ENCODE assay signal across 1 cellular context in the genomic region with DNA sequence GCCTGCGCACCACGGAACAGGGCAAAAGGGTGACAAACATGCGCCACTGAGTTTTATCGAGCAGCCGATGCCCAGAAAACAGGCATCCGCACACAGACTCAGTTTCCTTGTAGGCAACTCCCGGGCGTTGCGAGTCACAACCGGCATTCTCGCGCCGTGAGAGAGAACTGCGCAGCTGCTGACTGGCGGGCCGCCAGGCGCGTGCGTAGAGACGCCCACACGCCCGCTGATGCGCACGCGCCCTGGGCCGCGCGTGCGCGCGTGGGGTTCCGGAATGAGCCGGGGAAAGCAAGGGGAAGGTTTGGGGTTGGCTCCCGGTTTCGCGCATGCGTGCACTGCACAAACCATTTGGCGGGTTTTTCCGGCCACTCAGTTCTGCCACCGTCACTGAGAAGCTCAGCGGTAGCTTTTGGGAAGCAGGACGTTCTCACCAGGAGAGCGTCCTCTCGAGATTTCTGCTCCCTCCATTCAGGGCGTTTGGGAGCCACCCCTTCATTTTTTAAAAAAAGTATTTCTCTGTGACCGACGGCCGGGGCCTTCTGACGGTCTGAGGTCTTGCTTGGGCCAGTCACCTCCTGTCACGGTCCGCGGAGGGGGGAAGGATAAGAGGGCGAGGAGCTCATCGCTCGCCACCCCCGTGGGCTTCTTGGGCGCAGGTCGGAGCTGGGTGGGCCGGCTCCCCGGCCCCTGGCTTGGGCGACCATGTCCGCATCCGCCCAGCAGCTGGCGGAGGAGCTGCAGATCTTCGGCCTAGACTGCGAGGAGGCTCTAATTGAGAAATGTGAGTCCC.
TF ChIP-seq lines count a peak whose summit lies in the region.

POLA2 (plus strand) TSS at position 372 of the 790 bp plus-strand sequence; CDS start at position 703, 331 bp downstream.

TF ChIP-seq in HepG2, 621 proteins besides CTCF, POLR2A, EP300 and RAD21 (continued from another document and continues in another):
- TF ChIP-seq ZNF572 (CRISPR knock-in tag; IDR thresholded peaks at IDR 0.05) (no peak), XBP1 (CRISPR knock-in tag; IDR thresholded peaks at IDR 0.05) (no peak), SALL2 (CRISPR knock-in tag; IDR thresholded peaks at IDR 0.05) (no peak), YY1 (IDR thresholded peaks at IDR 0.05; ENCODE audit: insufficient read depth, insufficient replicate concordance, low read depth, low read length) (peak; percentile 70), ZFY (CRISPR knock-in tag; IDR thresholded peaks at IDR 0.05) (peak; percentile 56; the same call in 1 of the 2 replicates), ZUFSP (CRISPR knock-in tag; IDR thresholded peaks at IDR 0.05; ENCODE audit: borderline replicate concordance) (no peak), ARID2 (CRISPR knock-in tag; IDR thresholded peaks at IDR 0.05; ENCODE audit: borderline replicate concordance) (no peak), HNF4A (CRISPR knock-in tag; IDR thresholded peaks at IDR 0.05) (no peak), ZBTB37 (CRISPR knock-in tag; IDR thresholded peaks at IDR 0.05) (no peak), SMC3 (IDR thresholded peaks at IDR 0.05; ENCODE audit: low read length) (no peak), BCL6 (CRISPR knock-in tag; IDR thresholded peaks at IDR 0.05) (no peak), GFI1 (CRISPR knock-in tag; IDR thresholded peaks at IDR 0.05; ENCODE audit: borderline replicate concordance) (peak; percentile 53; the same call in 1 of the 2 replicates), ZNF160 (CRISPR knock-in tag; IDR thresholded peaks at IDR 0.05) (no peak), SRSF4 (IDR thresholded peaks at IDR 0.05; ENCODE audit: low read depth, low read length, poor library complexity, severe bottlenecking) (no peak), SMAD9 (CRISPR knock-in tag; IDR thresholded peaks at IDR 0.05) (no peak; the same call in 1 of the 2 replicates), CEBPG (CRISPR knock-in tag; IDR thresholded peaks at IDR 0.05) (no peak; the same call in 1 of the 2 replicates), TBL1XR1 (IDR thresholded peaks at IDR 0.05; ENCODE audit: borderline replicate concordance, low read length, partially characterized antibody) (no peak), ZNF501 (CRISPR knock-in tag; IDR thresholded peaks at IDR 0.05) (peak; percentile 81; the same call in 1 of the 2 replicates), ZNF276 (CRISPR knock-in tag; IDR thresholded peaks at IDR 0.05; ENCODE audit: low read depth) (0 out of 2 replicates have a peak, but pooled peaks have one; percentile 2), ZFYVE20 (CRISPR knock-in tag; IDR thresholded peaks at IDR 0.05; ENCODE audit: borderline replicate concordance, low read depth) (no peak), CBX5 (CRISPR knock-in tag; IDR thresholded peaks at IDR 0.05; ENCODE audit: borderline replicate concordance) (no peak), ZBTB7B (CRISPR knock-in tag; IDR thresholded peaks at IDR 0.05) (no peak), GPN1 (CRISPR knock-in tag; IDR thresholded peaks at IDR 0.05; ENCODE audit: borderline replicate concordance) (no peak), ZNF777 (CRISPR knock-in tag; IDR thresholded peaks at IDR 0.05) (no peak), MIXL1 (CRISPR knock-in tag; IDR thresholded peaks at IDR 0.05) (peak; percentile 35; the same call in 1 of the 2 replicates), NCOA2 (CRISPR knock-in tag; IDR thresholded peaks at IDR 0.05) (no peak), NPAS2 (CRISPR knock-in tag; IDR thresholded peaks at IDR 0.05; ENCODE audit: borderline replicate concordance) (no peak), REPIN1 (CRISPR knock-in tag; IDR thresholded peaks at IDR 0.05; ENCODE audit: borderline replicate concordance, low read depth) (no peak; the same call in 1 of the 2 replicates), ZNF724P (CRISPR knock-in tag; IDR thresholded peaks at IDR 0.05; ENCODE audit: borderline replicate concordance) (no peak), TEAD3 (CRISPR knock-in tag; optimal IDR thresholded peaks at IDR 0.05; ENCODE audit: borderline replicate concordance) (peak; percentile 33), ZNF562 (CRISPR knock-in tag; IDR thresholded peaks at IDR 0.05; ENCODE audit: borderline replicate concordance) (no peak), IRX3 (CRISPR knock-in tag; IDR thresholded peaks at IDR 0.05; ENCODE audit: borderline replicate concordance, low read depth) (no peak), MAF1 (CRISPR knock-in tag; IDR thresholded peaks at IDR 0.05; ENCODE audit: borderline replicate concordance) (no peak), ZBTB8A (CRISPR knock-in tag; IDR thresholded peaks at IDR 0.05; ENCODE audit: borderline replicate concordance, low read depth) (no peak), ZNF138 (CRISPR knock-in tag; IDR thresholded peaks at IDR 0.05; ENCODE audit: low read depth) (no peak), ZNF17 (CRISPR knock-in tag; IDR thresholded peaks at IDR 0.05) (no peak), MEIS1 (CRISPR knock-in tag; IDR thresholded peaks at IDR 0.05; ENCODE audit: borderline replicate concordance) (peak; percentile 46), KLF13 (CRISPR knock-in tag; IDR thresholded peaks at IDR 0.05) (no peak), MTA3 (CRISPR knock-in tag; IDR thresholded peaks at IDR 0.05) (no peak), PHF8 (CRISPR knock-in tag; IDR thresholded peaks at IDR 0.05) (peak; percentile 78), ZNF740 (CRISPR knock-in tag; IDR thresholded peaks at IDR 0.05) (no peak; the same call in 1 of the 2 replicates), ZBTB14 (CRISPR knock-in tag; IDR thresholded peaks at IDR 0.05) (peak; percentile 84)
- TF ChIP-seq, protein P1, sequence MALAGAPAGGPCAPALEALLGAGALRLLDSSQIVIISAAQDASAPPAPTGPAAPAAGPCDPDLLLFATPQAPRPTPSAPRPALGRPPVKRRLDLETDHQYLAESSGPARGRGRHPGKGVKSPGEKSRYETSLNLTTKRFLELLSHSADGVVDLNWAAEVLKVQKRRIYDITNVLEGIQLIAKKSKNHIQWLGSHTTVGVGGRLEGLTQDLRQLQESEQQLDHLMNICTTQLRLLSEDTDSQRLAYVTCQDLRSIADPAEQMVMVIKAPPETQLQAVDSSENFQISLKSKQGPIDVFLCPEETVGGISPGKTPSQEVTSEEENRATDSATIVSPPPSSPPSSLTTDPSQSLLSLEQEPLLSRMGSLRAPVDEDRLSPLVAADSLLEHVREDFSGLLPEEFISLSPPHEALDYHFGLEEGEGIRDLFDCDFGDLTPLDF (CRISPR knock-in tag; IDR thresholded peaks at IDR 0.05), result peak; percentile 93
- TF ChIP-seq, protein P2, sequence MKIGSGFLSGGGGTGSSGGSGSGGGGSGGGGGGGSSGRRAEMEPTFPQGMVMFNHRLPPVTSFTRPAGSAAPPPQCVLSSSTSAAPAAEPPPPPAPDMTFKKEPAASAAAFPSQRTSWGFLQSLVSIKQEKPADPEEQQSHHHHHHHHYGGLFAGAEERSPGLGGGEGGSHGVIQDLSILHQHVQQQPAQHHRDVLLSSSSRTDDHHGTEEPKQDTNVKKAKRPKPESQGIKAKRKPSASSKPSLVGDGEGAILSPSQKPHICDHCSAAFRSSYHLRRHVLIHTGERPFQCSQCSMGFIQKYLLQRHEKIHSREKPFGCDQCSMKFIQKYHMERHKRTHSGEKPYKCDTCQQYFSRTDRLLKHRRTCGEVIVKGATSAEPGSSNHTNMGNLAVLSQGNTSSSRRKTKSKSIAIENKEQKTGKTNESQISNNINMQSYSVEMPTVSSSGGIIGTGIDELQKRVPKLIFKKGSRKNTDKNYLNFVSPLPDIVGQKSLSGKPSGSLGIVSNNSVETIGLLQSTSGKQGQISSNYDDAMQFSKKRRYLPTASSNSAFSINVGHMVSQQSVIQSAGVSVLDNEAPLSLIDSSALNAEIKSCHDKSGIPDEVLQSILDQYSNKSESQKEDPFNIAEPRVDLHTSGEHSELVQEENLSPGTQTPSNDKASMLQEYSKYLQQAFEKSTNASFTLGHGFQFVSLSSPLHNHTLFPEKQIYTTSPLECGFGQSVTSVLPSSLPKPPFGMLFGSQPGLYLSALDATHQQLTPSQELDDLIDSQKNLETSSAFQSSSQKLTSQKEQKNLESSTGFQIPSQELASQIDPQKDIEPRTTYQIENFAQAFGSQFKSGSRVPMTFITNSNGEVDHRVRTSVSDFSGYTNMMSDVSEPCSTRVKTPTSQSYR (CRISPR knock-in tag; IDR thresholded peaks at IDR 0.05; ENCODE audit: borderline replicate concordance), result no peak
- TF ChIP-seq, protein P3, sequence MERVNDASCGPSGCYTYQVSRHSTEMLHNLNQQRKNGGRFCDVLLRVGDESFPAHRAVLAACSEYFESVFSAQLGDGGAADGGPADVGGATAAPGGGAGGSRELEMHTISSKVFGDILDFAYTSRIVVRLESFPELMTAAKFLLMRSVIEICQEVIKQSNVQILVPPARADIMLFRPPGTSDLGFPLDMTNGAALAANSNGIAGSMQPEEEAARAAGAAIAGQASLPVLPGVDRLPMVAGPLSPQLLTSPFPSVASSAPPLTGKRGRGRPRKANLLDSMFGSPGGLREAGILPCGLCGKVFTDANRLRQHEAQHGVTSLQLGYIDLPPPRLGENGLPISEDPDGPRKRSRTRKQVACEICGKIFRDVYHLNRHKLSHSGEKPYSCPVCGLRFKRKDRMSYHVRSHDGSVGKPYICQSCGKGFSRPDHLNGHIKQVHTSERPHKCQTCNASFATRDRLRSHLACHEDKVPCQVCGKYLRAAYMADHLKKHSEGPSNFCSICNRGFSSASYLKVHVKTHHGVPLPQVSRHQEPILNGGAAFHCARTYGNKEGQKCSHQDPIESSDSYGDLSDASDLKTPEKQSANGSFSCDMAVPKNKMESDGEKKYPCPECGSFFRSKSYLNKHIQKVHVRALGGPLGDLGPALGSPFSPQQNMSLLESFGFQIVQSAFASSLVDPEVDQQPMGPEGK (CRISPR knock-in tag; IDR thresholded peaks at IDR 0.05), result no peak
- TF ChIP-seq, protein P4, sequence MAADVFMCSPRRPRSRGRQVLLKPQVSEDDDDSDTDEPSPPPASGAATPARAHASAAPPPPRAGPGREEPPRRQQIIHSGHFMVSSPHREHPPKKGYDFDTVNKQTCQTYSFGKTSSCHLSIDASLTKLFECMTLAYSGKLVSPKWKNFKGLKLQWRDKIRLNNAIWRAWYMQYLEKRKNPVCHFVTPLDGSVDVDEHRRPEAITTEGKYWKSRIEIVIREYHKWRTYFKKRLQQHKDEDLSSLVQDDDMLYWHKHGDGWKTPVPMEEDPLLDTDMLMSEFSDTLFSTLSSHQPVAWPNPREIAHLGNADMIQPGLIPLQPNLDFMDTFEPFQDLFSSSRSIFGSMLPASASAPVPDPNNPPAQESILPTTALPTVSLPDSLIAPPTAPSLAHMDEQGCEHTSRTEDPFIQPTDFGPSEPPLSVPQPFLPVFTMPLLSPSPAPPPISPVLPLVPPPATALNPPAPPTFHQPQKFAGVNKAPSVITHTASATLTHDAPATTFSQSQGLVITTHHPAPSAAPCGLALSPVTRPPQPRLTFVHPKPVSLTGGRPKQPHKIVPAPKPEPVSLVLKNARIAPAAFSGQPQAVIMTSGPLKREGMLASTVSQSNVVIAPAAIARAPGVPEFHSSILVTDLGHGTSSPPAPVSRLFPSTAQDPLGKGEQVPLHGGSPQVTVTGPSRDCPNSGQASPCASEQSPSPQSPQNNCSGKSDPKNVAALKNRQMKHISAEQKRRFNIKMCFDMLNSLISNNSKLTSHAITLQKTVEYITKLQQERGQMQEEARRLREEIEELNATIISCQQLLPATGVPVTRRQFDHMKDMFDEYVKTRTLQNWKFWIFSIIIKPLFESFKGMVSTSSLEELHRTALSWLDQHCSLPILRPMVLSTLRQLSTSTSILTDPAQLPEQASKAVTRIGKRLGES (CRISPR knock-in tag; IDR thresholded peaks at IDR 0.05; ENCODE audit: borderline replicate concordance), result peak; percentile 68; the same call in 1 of the 2 replicates
